In genomic region chr7:50304158-50304910, GRCh38 we compare ENCODE assay signal across 8 cellular contexts. TPM values are rescaled to one million over a fixed set of nuclear protein-coding genes. Genes with fewer than 3 reads are reported as not detected.
A peak's percentile ranks its signal among the peaks of the same experiment; 100 is the strongest.
DNase-seq lines count a peak whose midpoint lies in the region; ATAC-seq and TF ChIP-seq lines count a peak whose summit lies in the region.

Gene IKZF1, plus strand, starts transcription at chr7:50304716. Its CDS starts 14,346 bp downstream, at chr7:50319062.

- H3K36me3 ChIP-seq in Panc1 (ENCODE audit: control insufficient read depth, insufficient read depth, low read length), result no peaks in the 10 kb centered on the region
- no peaks in the 10 kb centered on the region for H3K36me3 ChIP-seq in iPS DF 6.9 (ENCODE audit: control insufficient read depth, insufficient read depth, low read length)
- H3K36me3 ChIP-seq in skeletal muscle satellite cell (ENCODE audit: insufficient read depth, low read length), result no peaks in the 10 kb centered on the region

- H3K9ac ChIP-seq in skeletal muscle satellite cell (ENCODE audit: low read depth, low read length), result no peak within 1 kb of the TSS

- H3K4me3 ChIP-seq in Panc1 (ENCODE audit: low read depth in 2 of 2, low read length in 2 of 2) (peak within 1 kb of the TSS; percentile 5 to 20; a peak in 3 of 4 replicates), iPS DF 6.9 (ENCODE audit: low read length) (peak within 1 kb of the TSS; percentile 95), skeletal muscle satellite cell (ENCODE audit: low read length) (peak within 1 kb of the TSS; percentile 55)

- H3K4me2 ChIP-seq in skeletal muscle satellite cell (ENCODE audit: low read length), result peak within 1 kb of the TSS; percentile 69

- no CpG with 5 or more reads among the region's 102 CpGs for WGBS in iPS DF 6.9 (ENCODE audit: insufficient coverage, insufficient read length)

- POLR2A ChIA-PET in Panc1 (lab: Charles Lee), result no interaction called here

- no peaks in the 10 kb centered on the region for H3K9me3 Mint-ChIP-seq in activated naive CD4-positive, alpha-beta T cell treated with anti-CD3 and anti-CD28 coated beads, Interleukin-2, amount 50 U/mL, for 24 hours

- H3K9me3 ChIP-seq in Panc1 (ENCODE audit: control insufficient read depth, insufficient read depth, low read depth, low read length) (no peaks in the 10 kb centered on the region), iPS DF 6.9 (ENCODE audit: control insufficient read depth, insufficient read depth, low read length) (no peaks in the 10 kb centered on the region), skeletal muscle satellite cell (replicated peaks; ENCODE audit: low read length) (no peaks in the 10 kb centered on the region)

- peaks cover 17% of the 10 kb centered on the region for H3K36me3 Mint-ChIP-seq in activated naive CD4-positive, alpha-beta T cell treated with anti-CD3 and anti-CD28 coated beads, Interleukin-2, amount 50 U/mL, for 24 hours

- no peak within 1 kb of the TSS for H3K27ac ChIP-seq in Panc1 (ENCODE audit: low read length)
- no peak within 1 kb of the TSS for H3K27ac ChIP-seq in iPS DF 6.9 (ENCODE audit: low read length)

- CTCF ChIA-PET in Panc1 (lab: Charles Lee), result no interaction called here

- no peak for TF ChIP-seq CTCF in Panc1 (IDR thresholded peaks at IDR 0.05)

- BruUV-seq in Panc1 (replicated peaks; lab: Mats Ljungman, UMichigan), result no TSS peak

- H3K4me1 ChIP-seq in Panc1 (ENCODE audit: control insufficient read depth, insufficient read depth, low read length) (peaks cover 6% of the 10 kb centered on the region; the same call in 1 of the 2 replicates), iPS DF 6.9 (ENCODE audit: control insufficient read depth, insufficient read depth, low read length) (peaks cover 2% of the 10 kb centered on the region), skeletal muscle satellite cell (ENCODE audit: control insufficient read depth, insufficient read depth, low read length) (no peaks in the 10 kb centered on the region)

- peak within 1 kb of the TSS; percentile 94 for H3K4me3 Mint-ChIP-seq in activated naive CD4-positive, alpha-beta T cell treated with anti-CD3 and anti-CD28 coated beads, Interleukin-2, amount 50 U/mL, for 24 hours

- peaks cover 46% of the 10 kb centered on the region for H3K27me3 ChIP-seq in Panc1 (ENCODE audit: control insufficient read depth, insufficient read depth, low read length)
- peaks cover 25% of the 10 kb centered on the region for H3K27me3 ChIP-seq in iPS DF 6.9 (ENCODE audit: control insufficient read depth, insufficient read depth, low read length)
- peaks cover 77% of the 10 kb centered on the region for H3K27me3 ChIP-seq in skeletal muscle satellite cell (ENCODE audit: control insufficient read depth, insufficient read depth, low read length)

- intact Hi-C loops in Panc1 (cut with micrococcal nuclease; ENCODE audit: unreplicated experiment), result no loop called here

- ATAC-seq in GM18868 (IDR thresholded peaks at IDR 0.05; ENCODE audit: unreplicated experiment) (peak; percentile 33), HG02870 (IDR thresholded peaks at IDR 0.05; ENCODE audit: unreplicated experiment) (peak; percentile 30), Panc1 (peak; percentile 57)

- DNase-seq in Panc1 (ENCODE audit: low read depth, low spot score) (no peak), iPS DF 6.9 (ENCODE audit: low read depth, low spot score) (no peak), middle frontal gyrus (ENCODE audit: extremely low spot score, low spot score) (no peak), cerebellar nuclear complex (lab: John Stamatoyannopoulos, UW) (no peak)

- H3K4me1 Mint-ChIP-seq in activated naive CD4-positive, alpha-beta T cell treated with anti-CD3 and anti-CD28 coated beads, Interleukin-2, amount 50 U/mL, for 24 hours, result peaks cover 48% of the 10 kb centered on the region

- peak within 1 kb of the TSS; percentile 98 for H3K27ac Mint-ChIP-seq in activated naive CD4-positive, alpha-beta T cell treated with anti-CD3 and anti-CD28 coated beads, Interleukin-2, amount 50 U/mL, for 24 hours

- in situ Hi-C loops in Panc1 (cut with HindIII; ENCODE audit: low pct_unique_long_range_greater_than_20kb, low sequenced_read_pairs), result no loop called here

- no peaks in the 10 kb centered on the region for H3K27me3 Mint-ChIP-seq in activated naive CD4-positive, alpha-beta T cell treated with anti-CD3 and anti-CD28 coated beads, Interleukin-2, amount 50 U/mL, for 24 hours

RNA-seq across cellular contexts. Expression of gene IKZF1, which starts in this region (rescaled TPM):
- total RNA-seq in Panc1 (2021; ENCODE audit: unreplicated experiment), result 0.77 TPM
- not detected for polyA plus RNA-seq in Panc1 (2012; ENCODE audit: insufficient read length)
- not detected in 2 replicates for total RNA-seq in skeletal muscle satellite cell (2012; rRNA removed)

Comparison
In these comparisons a context has a peak if more than half of its experiments do, and no peak if none do; other contexts are left out.
1. Peak in ATAC-seq and H3K4me3 ChIP-seq in Panc1; RNA of the gene not detected or under 1 TPM.
2. H3K4me3 ChIP-seq: peak in every context shown above with its lines; median percentile 95 in iPS DF 6.9; 55 in skeletal muscle satellite cell; 12 in Panc1.